ENCODE assay signal across 28 cellular contexts in genomic region chr7:12102527-12102926, GRCh38.
"Had no signal": no experiment of that assay in that cellular context is flagged by ENCODE, and none has a peak within 500 bp of the region (broad histone marks: within the 10 kb centered on the region; RNA-seq: fewer than 3 reads in every experiment).

No MANE protein-coding gene starts in this region.

- H3K27me3 ChIP-seq: MG63 had no signal

- H3K4me1 ChIP-seq: SJSA1 had no signal

- H3K4me2 ChIP-seq: PC-9 had no signal

- DNase-seq: IMR-90; Karpas-422; KG1; MG63; NCI-H1092; NCI-H1105 treated with DMSO at 0.1 percent for 48 hours; NCI-H1417 treated with DMSO at 0.1 percent for 48 hours; NCI-H146; NCI-H1694 treated with DMSO at 0.1 percent for 48 hours; NCI-H1930; NCI-H2081; NCI-H2107; NCI-H2171; NCI-H226; NCI-H446; NCI-H510A; NCI-H524 treated with DMSO at 0.1 percent for 48 hours; NCI-H69; NCI-H774; NK-92 treated with Interleukin-12 subunit alpha and Interleukin-12 subunit beta, amount 100 ng/mL, for 24 hours; OCI-M1; PC-9; Right ventricle myocardium superior; RPMI8226; SIG-M5 had no signal

- H3K36me3 ChIP-seq: MG63, SJSA1 had no signal

- H3K9me3 ChIP-seq: MG63, SJSA1 had no signal

- H2AFZ ChIP-seq: PC-9 had no signal

- H3K4me3 ChIP-seq: MG63, PC-9, SJSA1, SK-N-MC had no signal

- H3K27ac ChIP-seq: PC-9, SJSA1, SK-N-MC had no signal

- FAIRE-seq: RCC 7860 had no signal
